22 cellular contexts compared by ENCODE assay signal in the genomic region with DNA sequence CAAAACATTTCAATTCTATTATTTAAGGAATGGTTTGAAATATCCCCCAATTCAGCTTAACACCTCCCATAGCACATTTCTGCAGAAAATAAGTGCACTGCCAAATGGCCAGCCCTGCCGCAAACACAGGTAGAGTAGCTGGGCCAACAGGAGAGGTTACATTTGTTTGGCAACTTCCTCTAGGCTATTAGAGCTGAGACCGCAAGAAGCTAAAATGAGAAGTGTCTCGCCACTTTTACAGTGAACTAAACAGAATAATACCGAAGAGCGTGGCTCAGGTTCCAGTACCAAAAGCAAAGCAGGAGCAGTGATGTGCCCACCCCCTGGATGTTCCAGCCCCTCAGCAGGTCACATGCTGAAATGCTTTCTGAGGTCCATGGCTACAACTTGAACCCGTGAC.
"Had no signal": no experiment of that assay in that cellular context is flagged by ENCODE, and none has a peak within 500 bp of the region (broad histone marks: within the 10 kb centered on the region; RNA-seq: fewer than 3 reads in every experiment).

No MANE protein-coding gene starts in this region.

- H3K9me3 ChIP-seq: spleen, tibial artery, upper lobe of left lung, uterus had no signal

- H3K9me3 Mint-ChIP-seq: naive B cell; nephron progenitor cell; stimulated activated memory B cell treated with anti-CD40 and anti-IgM and Interleukin-4, amounts not matched to agents 10 μg/mL and 1 μg/mL and 100 μg/mL, for 72 hours; stimulated activated naive CD8-positive, alpha-beta T cell treated with anti-CD3 and anti-CD28 coated beads, Interleukin-15, Interleukin-2, amounts not matched to agents 100 ng/mL and 50 ng/mL, for 24 hours had no signal

- H3K27me3 ChIP-seq: foreskin keratinocyte, spleen, tibial artery, upper lobe of left lung, uterus had no signal

- DNase-seq: dermis blood vessel endothelial cell; erythroblast; kidney; left colon; left ventricle myocardium superior; mesenchymal stem cell; midbrain; naive B cell; nephron progenitor cell; posterior cingulate gyrus; spleen; stimulated activated CD4-positive, alpha-beta T cell treated with anti-CD3 and anti-CD28 coated beads, Interleukin-15, amount 100 ng/mL, for 24 hours; stimulated activated CD4-positive, alpha-beta T cell treated with anti-CD3 and anti-CD28 coated beads, Interleukin-1b, Interleukin-23, amount 100 ng/mL, for 48 hours; stimulated activated CD4-positive, alpha-beta T cell treated with anti-CD3 and anti-CD28 coated beads, Interleukin-4, amount 100 ng/mL, for 24 hours; tibial artery; upper lobe of left lung; uterus had no signal

- H3K27me3 Mint-ChIP-seq: stimulated activated memory B cell treated with anti-CD40 and anti-IgM and Interleukin-4, amounts not matched to agents 10 μg/mL and 1 μg/mL and 100 μg/mL, for 72 hours had no signal

- H3K36me3 Mint-ChIP-seq: naive B cell; stimulated activated memory B cell treated with anti-CD40 and anti-IgM and Interleukin-4, amounts not matched to agents 10 μg/mL and 1 μg/mL and 100 μg/mL, for 72 hours had no signal

- H3K4me3 Mint-ChIP-seq: naive B cell; nephron progenitor cell; stimulated activated memory B cell treated with anti-CD40 and anti-IgM and Interleukin-4, amounts not matched to agents 10 μg/mL and 1 μg/mL and 100 μg/mL, for 72 hours; stimulated activated naive CD8-positive, alpha-beta T cell treated with anti-CD3 and anti-CD28 coated beads, Interleukin-15, Interleukin-2, amounts not matched to agents 100 ng/mL and 50 ng/mL, for 24 hours had no signal

- H3K27ac Mint-ChIP-seq: naive B cell; nephron progenitor cell; stimulated activated memory B cell treated with anti-CD40 and anti-IgM and Interleukin-4, amounts not matched to agents 10 μg/mL and 1 μg/mL and 100 μg/mL, for 72 hours; stimulated activated naive CD8-positive, alpha-beta T cell treated with anti-CD3 and anti-CD28 coated beads, Interleukin-15, Interleukin-2, amounts not matched to agents 100 ng/mL and 50 ng/mL, for 24 hours had no signal

- H3K4me1 ChIP-seq: foreskin keratinocyte, spleen, tibial artery, upper lobe of left lung, uterus had no signal

- H3K36me3 ChIP-seq: spleen, tibial artery, upper lobe of left lung, uterus had no signal

- H3K4me1 Mint-ChIP-seq: naive B cell; stimulated activated memory B cell treated with anti-CD40 and anti-IgM and Interleukin-4, amounts not matched to agents 10 μg/mL and 1 μg/mL and 100 μg/mL, for 72 hours had no signal

- ATAC-seq: foreskin keratinocyte; left colon; left ventricle myocardium superior; sciatic nerve; stimulated activated memory B cell treated with anti-CD40 and anti-IgM and Interleukin-4, amounts not matched to agents 10 μg/mL and 1 μg/mL and 100 μg/mL, for 72 hours had no signal

- H3K27ac ChIP-seq: foreskin keratinocyte, spleen, tibial artery, upper lobe of left lung, uterus had no signal

- H3K4me3 ChIP-seq: lung, spleen, tibial artery, upper lobe of left lung, uterus had no signal
